ENCODE assay signal across 8 cellular contexts in the genomic region with DNA sequence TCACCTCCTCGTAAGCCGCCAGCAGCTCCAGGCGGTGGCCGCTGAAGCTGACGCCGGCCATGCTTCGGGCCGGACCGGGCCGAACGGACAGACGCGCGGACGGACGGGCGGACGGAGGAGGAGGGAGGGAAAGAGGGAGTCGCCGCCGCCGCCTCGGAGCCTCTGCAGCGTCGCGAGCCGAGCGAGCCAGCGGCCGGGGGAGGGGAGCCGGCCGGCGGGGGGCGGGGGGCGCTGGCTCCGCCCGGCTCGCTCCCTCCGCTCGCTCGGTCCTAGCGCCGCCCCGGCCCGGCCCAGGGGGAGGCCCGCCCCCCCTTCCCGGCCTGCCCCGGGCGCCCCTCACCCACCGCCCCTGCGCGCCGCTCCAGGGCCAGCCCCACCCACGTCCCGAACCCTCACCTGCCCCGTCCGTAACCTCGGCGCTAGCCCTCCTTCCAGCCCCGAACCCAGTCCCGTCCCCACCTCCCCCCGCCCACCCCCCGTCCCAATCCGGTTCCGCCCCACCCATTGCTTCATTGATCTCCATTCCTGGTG. TPM values are rescaled to one million over a fixed set of nuclear protein-coding genes. Genes with fewer than 3 reads are reported as not detected.
DNase-seq lines count a peak whose midpoint lies in the region; ATAC-seq and TF ChIP-seq lines count a peak whose summit lies in the region.

A gene (minus strand): TSS at position 174 of the 531 bp plus-strand sequence. CDS start 113 bp downstream, at position 61.

- CTCF ChIA-PET in activated CD4-positive, alpha-beta T cell treated with anti-CD3 and anti-CD28 coated beads for 36 hours (lab: Charles Lee), result interaction anchor here (0.7 to 1.5 kb wide), 6 partner anchors 16 to 83 kb away, joined by 3 to 5 read pairs (median 4); no protein-coding TSS in a partner anchor
- CTCF ChIA-PET in activated B cell treated with CpG ODN at 0.5 μM for 24 hours (lab: Charles Lee), result interaction anchor here (1.3 kb wide), 1 partner anchor 83 kb away, joined by 3 read pairs; no protein-coding TSS in a partner anchor

- peaks cover 35% of the 10 kb centered on the region for H3K4me1 Mint-ChIP-seq in activated CD4-positive, alpha-beta T cell treated with anti-CD3 and anti-CD28 coated beads for 36 hours
- peaks cover 19% of the 10 kb centered on the region for H3K4me1 Mint-ChIP-seq in activated B cell treated with CpG ODN at 0.5 μM for 24 hours
- peaks cover 30 to 40% of the 10 kb centered on the region in 2 donors for H3K4me1 Mint-ChIP-seq in natural killer cell treated with Interleukin-12 subunit alpha and Interleukin-12 subunit beta and Interleukin-15 and Interleukin-18, amount 100 ng/mL, for 72 hours (ENCODE audit: low read depth in 2 of 2)

- DNase-seq in activated CD4-positive, alpha-beta T cell treated with anti-CD3 and anti-CD28 coated beads for 36 hours, result peak; percentile 62
- no peak for DNase-seq in activated CD4-positive, alpha-beta T cell treated with anti-CD3 and anti-CD28 coated beads for 4 hours
- peak; percentile 92 for DNase-seq in HuH-7.5 (ENCODE audit: low spot score)
- DNase-seq in activated B cell treated with CpG ODN at 0.5 μM for 24 hours, result peak; percentile 33
- peak; percentile 52 for DNase-seq in fibroblast of pulmonary artery (ENCODE audit: low read depth)
- DNase-seq in natural killer cell treated with Interleukin-12 subunit alpha and Interleukin-12 subunit beta and Interleukin-15 and Interleukin-18, amount 100 ng/mL, for 72 hours (ENCODE audit: low spot score), result no peak

- POLR2A ChIA-PET in activated CD4-positive, alpha-beta T cell treated with anti-CD3 and anti-CD28 coated beads for 36 hours (lab: Charles Lee), result no interaction called here
- POLR2A ChIA-PET in activated B cell treated with CpG ODN at 0.5 μM for 24 hours (lab: Charles Lee), result interaction anchor here (1.4 kb wide), 1 partner anchor 24 kb away, joined by 3 read pairs; a partner anchor contains a TSS

- TF ChIP-seq CTCF in activated B cell treated with CpG ODN at 0.5 μM for 24 hours (IDR thresholded peaks at IDR 0.05), result no peak
- no peak for TF ChIP-seq CTCF in fibroblast of pulmonary artery (IDR thresholded peaks at IDR 0.05; ENCODE audit: low read length, missing control alignments)

- peak within 1 kb of the TSS; percentile 65 for H3K4me3 Mint-ChIP-seq in activated CD4-positive, alpha-beta T cell treated with anti-CD3 and anti-CD28 coated beads for 36 hours
- H3K4me3 Mint-ChIP-seq in activated B cell treated with CpG ODN at 0.5 μM for 24 hours, result peak within 1 kb of the TSS; percentile 78
- peak within 1 kb of the TSS; percentile 80 for H3K4me3 Mint-ChIP-seq in natural killer cell treated with Interleukin-12 subunit alpha and Interleukin-12 subunit beta and Interleukin-15 and Interleukin-18, amount 100 ng/mL, for 72 hours

- intact Hi-C loops in activated CD4-positive, alpha-beta T cell treated with anti-CD3 and anti-CD28 coated beads for 36 hours (cut with DNase I, micrococcal nuclease), result loop anchor here in 1 of 2 experiments (1.0 kb wide), 2 partner anchors 24 to 43 kb away; a partner anchor contains a TSS
- intact Hi-C loops in activated B cell treated with CpG ODN at 0.5 μM for 24 hours (cut with micrococcal nuclease), result no loop called here

- H3K36me3 Mint-ChIP-seq in activated CD4-positive, alpha-beta T cell treated with anti-CD3 and anti-CD28 coated beads for 36 hours (ENCODE audit: low read depth), result peaks cover 2% of the 10 kb centered on the region
- no peaks in the 10 kb centered on the region for H3K36me3 Mint-ChIP-seq in activated B cell treated with CpG ODN at 0.5 μM for 24 hours (ENCODE audit: low read depth)
- H3K36me3 Mint-ChIP-seq in natural killer cell treated with Interleukin-12 subunit alpha and Interleukin-12 subunit beta and Interleukin-15 and Interleukin-18, amount 100 ng/mL, for 72 hours, result no peaks in the 10 kb centered on the region

- peak within 1 kb of the TSS; percentile 70 for H3K27ac Mint-ChIP-seq in activated CD4-positive, alpha-beta T cell treated with anti-CD3 and anti-CD28 coated beads for 36 hours
- H3K27ac Mint-ChIP-seq in activated B cell treated with CpG ODN at 0.5 μM for 24 hours, result peak within 1 kb of the TSS; percentile 12
- H3K27ac Mint-ChIP-seq in natural killer cell treated with Interleukin-12 subunit alpha and Interleukin-12 subunit beta and Interleukin-15 and Interleukin-18, amount 100 ng/mL, for 72 hours, result peak within 1 kb of the TSS in 1 of 2 donors; percentile 64

- peak within 1 kb of the TSS; percentile 77 for H3K4me3 ChIP-seq in fibroblast of pulmonary artery (replicated peaks; ENCODE audit: low read depth, low read length)

- peaks cover 4% of the 10 kb centered on the region for H3K27me3 Mint-ChIP-seq in activated CD4-positive, alpha-beta T cell treated with anti-CD3 and anti-CD28 coated beads for 36 hours
- peaks cover 4% of the 10 kb centered on the region for H3K27me3 Mint-ChIP-seq in activated B cell treated with CpG ODN at 0.5 μM for 24 hours
- H3K27me3 Mint-ChIP-seq in natural killer cell treated with Interleukin-12 subunit alpha and Interleukin-12 subunit beta and Interleukin-15 and Interleukin-18, amount 100 ng/mL, for 72 hours, result peaks cover 7 to 8% of the 10 kb centered on the region in 2 donors

- peak; percentile 44 for ATAC-seq in activated CD4-positive, alpha-beta T cell treated with anti-CD3 and anti-CD28 coated beads for 36 hours
- ATAC-seq in activated B cell treated with CpG ODN at 0.5 μM for 24 hours (ENCODE audit: low read depth), result peak; percentile 64
- peak; percentile 31 to 38 for ATAC-seq in natural killer cell treated with Interleukin-12 subunit alpha and Interleukin-12 subunit beta and Interleukin-15 and Interleukin-18, amount 100 ng/mL, for 72 hours
- no peak for ATAC-seq in GM18861 (IDR thresholded peaks at IDR 0.05; ENCODE audit: unreplicated experiment)
- ATAC-seq in HG03565 (IDR thresholded peaks at IDR 0.05; ENCODE audit: unreplicated experiment), result no peak

- no peaks in the 10 kb centered on the region for H3K9me3 Mint-ChIP-seq in activated CD4-positive, alpha-beta T cell treated with anti-CD3 and anti-CD28 coated beads for 36 hours (ENCODE audit: low read depth)
- no peaks in the 10 kb centered on the region for H3K9me3 Mint-ChIP-seq in activated B cell treated with CpG ODN at 0.5 μM for 24 hours
- H3K9me3 Mint-ChIP-seq in natural killer cell treated with Interleukin-12 subunit alpha and Interleukin-12 subunit beta and Interleukin-15 and Interleukin-18, amount 100 ng/mL, for 72 hours, result no peaks in the 10 kb centered on the region

RNA-seq across cellular contexts. Expression of the gene that starts here (rescaled TPM):
- 10 to 100 TPM; 29.5 to 41.2 TPM for total RNA-seq in activated CD4-positive, alpha-beta T cell treated with anti-CD3 and anti-CD28 coated beads for 36 hours
- total RNA-seq in activated B cell treated with CpG ODN at 0.5 μM for 24 hours, result 2.0 and 3.9 TPM in 2 replicates
- 10 to 100 TPM in 1 of 2 donors, 1 to 10 TPM in 1; 7.1 to 13.3 TPM for total RNA-seq in natural killer cell treated with Interleukin-12 subunit alpha and Interleukin-12 subunit beta and Interleukin-15 and Interleukin-18, amount 100 ng/mL, for 72 hours

Comparison
In these comparisons a context has a peak if more than half of its experiments do, and no peak if none do; other contexts are left out.
1. DNase-seq: peak in activated CD4-positive, alpha-beta T cell treated with anti-CD3 and anti-CD28 coated beads for 36 hours (single experiment), HuH-7.5 (single experiment), activated B cell treated with CpG ODN at 0.5 μM for 24 hours (single experiment) and fibroblast of pulmonary artery (single experiment); none in activated CD4-positive, alpha-beta T cell treated with anti-CD3 and anti-CD28 coated beads for 4 hours (0 of 2) and natural killer cell treated with Interleukin-12 subunit alpha and Interleukin-12 subunit beta and Interleukin-15 and Interleukin-18, amount 100 ng/mL, for 72 hours (single experiment).
2. ATAC-seq: peak in activated CD4-positive, alpha-beta T cell treated with anti-CD3 and anti-CD28 coated beads for 36 hours (single experiment), activated B cell treated with CpG ODN at 0.5 μM for 24 hours (single experiment) and natural killer cell treated with Interleukin-12 subunit alpha and Interleukin-12 subunit beta and Interleukin-15 and Interleukin-18, amount 100 ng/mL, for 72 hours (2 of 2); none in GM18861 (single experiment) and HG03565 (single experiment).
3. Peak in every context shown above with its lines, with median percentiles within 50 percentile points of each other: H3K4me3 Mint-ChIP-seq.